In the genomic region with DNA sequence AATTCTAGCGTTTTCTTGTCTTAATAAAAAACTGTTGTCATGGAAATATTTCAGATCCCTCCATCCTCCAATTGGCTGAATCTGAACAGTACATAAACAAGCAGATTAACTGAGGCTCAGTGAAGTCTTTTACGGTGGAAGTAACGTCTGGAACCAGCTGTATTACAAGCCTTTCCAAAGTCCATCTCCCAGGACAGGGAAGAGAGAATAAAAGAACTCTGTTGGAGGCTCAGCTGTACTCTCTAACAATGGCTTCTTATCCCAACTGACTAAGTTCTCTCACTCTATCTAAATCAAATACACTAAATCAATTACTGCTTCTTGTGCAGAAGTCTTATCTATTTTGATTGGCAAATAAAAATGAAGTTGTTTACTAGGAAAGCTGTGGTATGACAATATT, we compare ENCODE assay signal across 14 cellular contexts.
"Had no signal": no experiment of that assay in that cellular context is flagged by ENCODE, and none has a peak within 500 bp of the region (broad histone marks: within the 10 kb centered on the region; RNA-seq: fewer than 3 reads in every experiment).

No MANE protein-coding gene starts in this region.

- ATAC-seq: activated CD8-positive, alpha-beta T cell treated with anti-CD3 and anti-CD28 coated beads for 36 hours; esophagus mucosa had no signal

- H3K4me1 ChIP-seq: breast epithelium, prostate gland, right lobe of liver, testis had no signal

- H3K27me3 ChIP-seq: breast epithelium, right lobe of liver, testis had no signal

- H3K27ac ChIP-seq: breast epithelium, neutrophil, prostate gland, right lobe of liver, testis had no signal

- DNase-seq: activated CD8-positive, alpha-beta memory T cell treated with anti-CD3 and anti-CD28 coated beads, Interleukin-2, amount 50 U/mL, for 48 hours; activated CD8-positive, alpha-beta T cell treated with anti-CD3 and anti-CD28 coated beads for 36 hours; activated naive CD8-positive, alpha-beta T cell treated with anti-CD3 and anti-CD28 coated beads, Interleukin-2, amount 10 ng/mL, durations not matched to agents 7 days and 5 days; anterior cingulate cortex; foreskin fibroblast; kidney; naive B cell; right lobe of liver; stimulated activated CD4-positive, alpha-beta T cell treated with anti-CD3 and anti-CD28 coated beads, Interleukin-4, amount 100 ng/mL, for 24 hours; testis had no signal

- H3K36me3 ChIP-seq: breast epithelium, neutrophil, prostate gland, right lobe of liver had no signal

- H3K4me3 ChIP-seq: breast epithelium, prostate gland, right lobe of liver, testis had no signal

- H3K9me3 ChIP-seq: breast epithelium, neutrophil, prostate gland, right lobe of liver, testis had no signal
